13 cellular contexts compared by ENCODE assay signal in genomic region chr11:24422371-24422770, GRCh38.
"Had no signal": no experiment of that assay in that cellular context is flagged by ENCODE, and none has a peak within 500 bp of the region (broad histone marks: within the 10 kb centered on the region; RNA-seq: fewer than 3 reads in every experiment).

No MANE protein-coding gene starts in this region.

- H3K36me3 ChIP-seq: adrenal gland, heart left ventricle, pancreas, stomach, thoracic aorta had no signal

- H3K27me3 ChIP-seq: adrenal gland, heart left ventricle, pancreas, stomach had no signal

- FAIRE-seq: islet of Langerhans, TTC549, urothelium cell line had no signal

- H3K9me3 ChIP-seq: pancreas, stomach, thoracic aorta had no signal

- H3K27ac ChIP-seq: adrenal gland, heart left ventricle, pancreas, stomach, thoracic aorta had no signal

- DNase-seq: activated B cell treated with CpG ODN at 0.5 μM for 24 hours; activated CD4-positive, alpha-beta T cell treated with anti-CD3 and anti-CD28 coated beads, Interleukin-2, amount 10 ng/mL, durations not matched to agents 7 days and 5 days; activated naive CD4-positive, alpha-beta T cell treated with anti-CD3 and anti-CD28 coated beads, Interleukin-2, amount 10 ng/mL, durations not matched to agents 7 days and 5 days; activated T-cell treated with anti-CD3 and anti-CD28 coated beads for 4 hours; adrenal gland; heart left ventricle; pancreas; stomach; T-helper 2 cell had no signal

- ATAC-seq: heart left ventricle, pancreas had no signal

- H3K4me3 ChIP-seq: adrenal gland, heart left ventricle, pancreas, stomach, thoracic aorta had no signal

- H3K4me1 ChIP-seq: adrenal gland, heart left ventricle, pancreas, stomach had no signal
